In the genomic region with DNA sequence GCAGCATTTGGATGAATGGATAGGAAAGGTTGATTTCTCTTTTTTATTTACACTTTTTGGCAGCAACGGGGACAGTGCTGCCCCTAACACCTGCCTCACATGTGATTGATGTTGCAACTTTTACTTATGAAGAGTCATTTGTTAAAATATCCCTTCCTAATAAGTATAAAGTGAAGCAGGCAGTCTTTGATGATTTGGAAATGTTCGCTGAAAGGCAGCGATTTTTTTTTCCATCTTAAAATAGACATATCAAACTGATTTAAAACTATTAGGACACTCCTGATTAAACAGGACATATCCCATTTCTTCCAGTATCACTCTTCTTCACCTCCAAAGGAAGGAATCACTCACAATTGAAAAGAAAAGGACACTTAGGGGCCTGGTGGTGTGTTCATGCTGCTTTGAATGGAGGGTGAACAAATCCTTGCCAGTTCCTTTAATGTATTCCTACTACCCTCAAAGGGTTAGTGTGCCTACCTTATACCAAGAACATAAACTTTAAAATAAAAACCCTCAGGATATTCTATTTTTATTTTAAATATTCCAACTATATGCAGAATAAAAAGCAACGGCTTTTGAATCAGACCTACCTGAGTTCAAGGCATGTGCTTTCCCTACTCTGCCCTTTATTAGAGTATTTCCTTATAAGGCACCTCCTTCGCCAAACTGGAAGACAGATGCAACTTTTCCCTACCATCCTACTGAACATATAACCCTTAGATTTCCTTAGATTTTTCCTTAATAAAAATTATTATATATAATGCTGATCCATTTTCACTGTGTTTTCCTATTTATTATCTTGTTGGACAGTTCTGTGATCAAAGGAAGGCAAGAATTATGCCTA, we compare ENCODE assay signal across 8 cellular contexts. TPM values are rescaled to one million over a fixed set of nuclear protein-coding genes. Genes with fewer than 3 reads are reported as not detected.
DNase-seq lines count a peak whose midpoint lies in the region; ATAC-seq and TF ChIP-seq lines count a peak whose summit lies in the region.

No MANE protein-coding gene starts in this region.

- DNase-seq in cardiac muscle cell (ENCODE audit: low read depth in 1 of 2, low spot score in 1 of 2) (peak in 1 of 2 donors; percentile 9), left cardiac atrium (no peak), ascending aorta (ENCODE audit: low spot score in 2 of 2) (no peak), upper lobe of right lung (no peak), iPS-NIHi7 (ENCODE audit: extremely low spot score) (no peak)

- ATAC-seq in left cardiac atrium (no peak), upper lobe of right lung (no peak), HG03045 (IDR thresholded peaks at IDR 0.05; ENCODE audit: unreplicated experiment) (no peak), GM18505 (IDR thresholded peaks at IDR 0.05; ENCODE audit: unreplicated experiment) (no peak)

- no peak for TF ChIP-seq CTCF in cardiac muscle cell (IDR thresholded peaks at IDR 0.05; ENCODE audit: low read depth, low read length)
- no peak for TF ChIP-seq CTCF in ascending aorta (IDR thresholded peaks at IDR 0.05)
- no peak for TF ChIP-seq CTCF in liver (IDR thresholded peaks at IDR 0.05; ENCODE audit: low read depth, low read length, missing input control)
- TF ChIP-seq CTCF in upper lobe of right lung (IDR thresholded peaks at IDR 0.05), result no peak

- TF ChIP-seq RAD21 in liver (IDR thresholded peaks at IDR 0.05), result no peak

- H3K27me3 ChIP-seq in cardiac muscle cell (no peaks in the 10 kb centered on the region), ascending aorta (no peaks in the 10 kb centered on the region), liver (ENCODE audit: control insufficient read depth in 4 of 4, insufficient read depth in 4 of 4, low read length in 3 of 4) (no peaks in the 10 kb centered on the region), upper lobe of right lung (no peaks in the 10 kb centered on the region)

- peak overlapping the region; percentile 83 to 93 for H3K9ac ChIP-seq in liver (ENCODE audit: low read depth in 1 of 2, low read length in 2 of 2)

- TF ChIP-seq POLR2A in GM18505 (IDR thresholded peaks at IDR 0.05; ENCODE audit: borderline replicate concordance, extremely low read depth, insufficient read depth, insufficient read length), result no peak

- intact Hi-C loops in left cardiac atrium (cut with DNase I) (loop anchor here in 1 of 2 donors (10.0 kb wide), 1 partner anchor 63 kb away; no protein-coding TSS in a partner anchor), ascending aorta (cut with DNase I) (loop anchor here (1.0 to 10.0 kb wide), 5 partner anchors 24 to 1083 kb away; a partner anchor contains a TSS), upper lobe of right lung (cut with DNase I) (no loop called here)

- peak overlapping the region; percentile 67 for H3K4me3 ChIP-seq in cardiac muscle cell
- H3K4me3 ChIP-seq in ascending aorta, result peak overlapping the region; percentile 82 to 96
- H3K4me3 ChIP-seq in liver (ENCODE audit: low read depth in 1 of 3, low read length in 3 of 3), result peak overlapping the region; percentile 87 to 93 (median 92)
- peak overlapping the region; percentile 90 for H3K4me3 ChIP-seq in upper lobe of right lung

- H3K9me3 ChIP-seq in cardiac muscle cell (ENCODE audit: low read depth), result no peaks in the 10 kb centered on the region
- H3K9me3 ChIP-seq in ascending aorta, result no peaks in the 10 kb centered on the region
- no peaks in the 10 kb centered on the region for H3K9me3 ChIP-seq in liver (ENCODE audit: control insufficient read depth in 4 of 4, low read length in 3 of 4)
- no peaks in the 10 kb centered on the region for H3K9me3 ChIP-seq in upper lobe of right lung

- H3K27ac ChIP-seq in cardiac muscle cell (peak overlapping the region; percentile 99), ascending aorta (peak overlapping the region; percentile 84), liver (ENCODE audit: low read depth in 1 of 2, low read length in 2 of 2) (peak overlapping the region; percentile 89 to 93), upper lobe of right lung (peak overlapping the region; percentile 95)

- WGBS in liver, result 21% methylated on average over 5 of the region's 5 CpGs

- H3K36me3 ChIP-seq in cardiac muscle cell (no peaks in the 10 kb centered on the region), ascending aorta (no peaks in the 10 kb centered on the region), liver (ENCODE audit: control insufficient read depth in 4 of 4, insufficient read depth in 3 of 4, low read depth in 1 of 4, low read length in 3 of 4) (peaks cover 0 to 3% (median 2%) of the 10 kb centered on the region in 4 donors), upper lobe of right lung (no peaks in the 10 kb centered on the region)

- H3K4me1 ChIP-seq in cardiac muscle cell (ENCODE audit: low read depth), result peaks cover 36% of the 10 kb centered on the region
- H3K4me1 ChIP-seq in ascending aorta, result peaks cover 8 to 29% of the 10 kb centered on the region in 2 donors
- peaks cover 2 to 35% (median 24%) of the 10 kb centered on the region in 4 donors for H3K4me1 ChIP-seq in liver (ENCODE audit: control insufficient read depth in 4 of 4, insufficient read depth in 4 of 4, low read length in 3 of 4)
- H3K4me1 ChIP-seq in upper lobe of right lung, result peaks cover 42% of the 10 kb centered on the region

TF ChIP-seq in liver, 16 proteins besides CTCF, POLR2A, EP300 and RAD21:
- no peak for TF ChIP-seq JUND (IDR thresholded peaks at IDR 0.05)
- peak in 1 of 2 donors; percentile 8 for TF ChIP-seq HNF4A (conservative IDR thresholded peaks at IDR 0.05)
- no peak for TF ChIP-seq FOXA2 (IDR thresholded peaks at IDR 0.05)
- no peak for TF ChIP-seq RXRA (IDR thresholded peaks at IDR 0.05)
- no peak for TF ChIP-seq SP1 (IDR thresholded peaks at IDR 0.05)
- no peak for TF ChIP-seq GABPA (IDR thresholded peaks at IDR 0.05 in 1 of 2, conservative IDR thresholded peaks at IDR 0.05 in 1 of 2)
- TF ChIP-seq FOXA1 (IDR thresholded peaks at IDR 0.05), result no peak
- no peak for TF ChIP-seq YY1 (IDR thresholded peaks at IDR 0.05)
- TF ChIP-seq, protein P1, sequence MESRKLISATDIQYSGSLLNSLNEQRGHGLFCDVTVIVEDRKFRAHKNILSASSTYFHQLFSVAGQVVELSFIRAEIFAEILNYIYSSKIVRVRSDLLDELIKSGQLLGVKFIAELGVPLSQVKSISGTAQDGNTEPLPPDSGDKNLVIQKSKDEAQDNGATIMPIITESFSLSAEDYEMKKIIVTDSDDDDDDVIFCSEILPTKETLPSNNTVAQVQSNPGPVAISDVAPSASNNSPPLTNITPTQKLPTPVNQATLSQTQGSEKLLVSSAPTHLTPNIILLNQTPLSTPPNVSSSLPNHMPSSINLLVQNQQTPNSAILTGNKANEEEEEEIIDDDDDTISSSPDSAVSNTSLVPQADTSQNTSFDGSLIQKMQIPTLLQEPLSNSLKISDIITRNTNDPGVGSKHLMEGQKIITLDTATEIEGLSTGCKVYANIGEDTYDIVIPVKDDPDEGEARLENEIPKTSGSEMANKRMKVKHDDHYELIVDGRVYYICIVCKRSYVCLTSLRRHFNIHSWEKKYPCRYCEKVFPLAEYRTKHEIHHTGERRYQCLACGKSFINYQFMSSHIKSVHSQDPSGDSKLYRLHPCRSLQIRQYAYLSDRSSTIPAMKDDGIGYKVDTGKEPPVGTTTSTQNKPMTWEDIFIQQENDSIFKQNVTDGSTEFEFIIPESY (IDR thresholded peaks at IDR 0.05), result no peak
TF ChIP-seq in liver: peak in this region for 1.

RNA-seq across cellular contexts. Expression of a gene that starts 1.1 kb away (rescaled TPM):
- total RNA-seq in cardiac muscle cell, result 20.4 and 24.8 TPM in 2 replicates
- 57.4 and 73.8 TPM in 2 replicates for polyA plus RNA-seq in cardiac muscle cell
- total RNA-seq in left cardiac atrium, result 10 to 100 TPM; 31.2 to 34.9 TPM
- total RNA-seq in ascending aorta, result 2.4 TPM
- 10 to 100 TPM; 18.0 to 88.0 TPM for total RNA-seq in liver
- polyA plus RNA-seq in liver, result 100 to 1,000 TPM in 1 of 2 donors, 10 to 100 TPM in 1; 43.0 to 110 TPM
- 53.0 TPM for total RNA-seq in upper lobe of right lung

RNA-seq across cellular contexts. Expression of a gene that starts 1.5 kb away (rescaled TPM):
- 21.8 and 25.7 TPM in 2 replicates for total RNA-seq in cardiac muscle cell
- 32.6 and 43.8 TPM in 2 replicates for polyA plus RNA-seq in cardiac muscle cell
- total RNA-seq in left cardiac atrium, result 10 to 100 TPM; 26.3 to 28.9 TPM
- 11.9 TPM for total RNA-seq in ascending aorta
- total RNA-seq in liver, result 10 to 100 TPM; 20.2 to 24.8 TPM
- polyA plus RNA-seq in liver, result 10 to 100 TPM in 1 of 2 donors, 1 to 10 TPM in 1; 7.5 to 12.9 TPM
- 33.1 TPM for total RNA-seq in upper lobe of right lung
